29 cellular contexts compared by ENCODE assay signal in genomic region chr14:20347747-20348146, GRCh38.
"Had no signal": no experiment of that assay in that cellular context is flagged by ENCODE, and none has a peak within 500 bp of the region (broad histone marks: within the 10 kb centered on the region; RNA-seq: fewer than 3 reads in every experiment).

No MANE protein-coding gene starts in this region.

- H3K4me3 Mint-ChIP-seq: activated B cell treated with CpG ODN at 0.5 μM for 24 hours; activated CD4-positive, alpha-beta memory T cell treated with anti-CD3 and anti-CD28 coated beads for 36 hours; activated CD4-positive, alpha-beta T cell treated with anti-CD3 and anti-CD28 coated beads, Interleukin-2, amount 10 ng/mL, durations not matched to agents 24 days and 14 days; activated CD8-positive, alpha-beta T cell treated with anti-CD3 and anti-CD28 coated beads for 36 hours; activated naive CD8-positive, alpha-beta T cell treated with anti-CD3 and anti-CD28 coated beads for 36 hours; activated T-cell treated with anti-CD3 and anti-CD28 coated beads, Interleukin-2, amount 50 U/mL, for 4 hours; activated T-cell treated with anti-CD3 and anti-CD28 coated beads, Interleukin-2, amount 50 U/mL, for 72 hours; activated T-helper 1 cell treated with anti-CD3 and anti-CD28 coated beads, Interleukin-12 subunit alpha, Interleukin-12 subunit beta, Interleukin-2, Interleukin-4 antibody, amounts not matched to agents 30 ng/mL and 10 ng/mL and 1 ng/mL, durations not matched to agents 14 hours and 24 hours and 36 hours; activated T-helper 17 cell treated with anti-CD3 and anti-CD28 coated beads, Interleukin-2, amount 50 U/mL, for 72 hours; T-cell; T-helper 2 cell treated with Interferon-gamma antibody and Interleukin-4, amounts not matched to agents 5 μg/mL and 100 μg/mL, for 36 hours had no signal

- H3K27ac Mint-ChIP-seq: activated B cell treated with CpG ODN at 0.5 μM for 24 hours; activated CD4-positive, alpha-beta memory T cell treated with anti-CD3 and anti-CD28 coated beads for 36 hours; activated CD4-positive, alpha-beta T cell treated with anti-CD3 and anti-CD28 coated beads, Interleukin-2, amount 10 ng/mL, durations not matched to agents 24 days and 14 days; activated CD8-positive, alpha-beta T cell treated with anti-CD3 and anti-CD28 coated beads for 36 hours; activated naive CD4-positive, alpha-beta T cell treated with anti-CD3 and anti-CD28 coated beads, Interleukin-2, amount 50 U/mL, for 72 hours; activated naive CD8-positive, alpha-beta T cell treated with anti-CD3 and anti-CD28 coated beads for 36 hours; activated T-cell treated with anti-CD3 and anti-CD28 coated beads, Interleukin-2, amount 50 U/mL, for 72 hours; activated T-helper 1 cell treated with anti-CD3 and anti-CD28 coated beads, Interleukin-12 subunit alpha, Interleukin-12 subunit beta, Interleukin-2, Interleukin-4 antibody, amounts not matched to agents 30 ng/mL and 10 ng/mL and 1 ng/mL, durations not matched to agents 14 hours and 24 hours and 36 hours; activated T-helper 17 cell treated with anti-CD3 and anti-CD28 coated beads, Interleukin-2, amount 50 U/mL, for 72 hours; T-cell; T-helper 2 cell treated with Interferon-gamma antibody and Interleukin-4, amounts not matched to agents 5 μg/mL and 100 μg/mL, for 36 hours had no signal

- H3K27me3 Mint-ChIP-seq: activated B cell treated with CpG ODN at 0.5 μM for 24 hours; activated CD4-positive, alpha-beta T cell treated with anti-CD3 and anti-CD28 coated beads, Interleukin-2, amount 10 ng/mL, durations not matched to agents 24 days and 14 days; activated CD8-positive, alpha-beta T cell treated with anti-CD3 and anti-CD28 coated beads for 36 hours; activated T-helper 17 cell treated with anti-CD3 and anti-CD28 coated beads, Interleukin-2, amount 50 U/mL, for 72 hours; T-cell had no signal

- DNase-seq: activated B cell treated with CpG ODN at 0.5 μM for 24 hours; activated CD4-positive, alpha-beta memory T cell treated with anti-CD3 and anti-CD28 coated beads for 36 hours; activated CD4-positive, alpha-beta T cell treated with anti-CD3 and anti-CD28 coated beads for 4 hours; activated CD4-positive, alpha-beta T cell treated with anti-CD3 and anti-CD28 coated beads, Interleukin-2, amount 10 ng/mL, durations not matched to agents 24 days and 14 days; activated CD4-positive, alpha-beta T cell treated with anti-CD3 and anti-CD28 coated beads, Interleukin-2, amount 50 U/mL, for 1 hour; activated CD4-positive, alpha-beta T cell treated with anti-CD3 and anti-CD28 coated beads, Interleukin-2, amount 50 U/mL, for 4 hours; activated CD4-positive, CD25-positive, alpha-beta regulatory T cell treated with anti-CD3 and anti-CD28 coated beads, Interleukin-2, amount 50 U/mL, for 72 hours; activated CD8-positive, alpha-beta T cell treated with anti-CD3 and anti-CD28 coated beads for 36 hours; activated effector memory CD4-positive, alpha-beta T cell treated with anti-CD3 and anti-CD28 coated beads, Interleukin-2, amount 50 U/mL, for 16 hours; activated gamma-delta T cell treated with Interleukin-2 at 50 U/mL for 16 hours; activated naive CD4-positive, alpha-beta T cell; activated naive CD4-positive, alpha-beta T cell treated with anti-CD3 and anti-CD28 coated beads, Interleukin-2, amount 50 U/mL, for 16 hours; activated naive CD8-positive, alpha-beta T cell treated with anti-CD3 and anti-CD28 coated beads for 36 hours; activated T-cell treated with anti-CD3 and anti-CD28 coated beads for 4 hours; activated T-cell treated with anti-CD3 and anti-CD28 coated beads, Interleukin-2, amount 50 U/mL, for 1 hour; activated T-cell treated with anti-CD3 and anti-CD28 coated beads, Interleukin-2, amount 50 U/mL, for 4 hours; activated T-cell treated with anti-CD3 and anti-CD28 coated beads, Interleukin-2, amount 50 U/mL, for 72 hours; amniotic stem cell; aorta; body of pancreas; brain microvascular endothelial cell; central memory CD4-positive, alpha-beta T cell; T-cell; T-helper 9 cell had no signal

- H3K9me3 Mint-ChIP-seq: activated B cell treated with CpG ODN at 0.5 μM for 24 hours; activated CD4-positive, alpha-beta T cell treated with anti-CD3 and anti-CD28 coated beads, Interleukin-2, amount 10 ng/mL, durations not matched to agents 24 days and 14 days; activated CD8-positive, alpha-beta T cell treated with anti-CD3 and anti-CD28 coated beads for 36 hours; activated naive CD4-positive, alpha-beta T cell treated with anti-CD3 and anti-CD28 coated beads, Interleukin-2, amount 50 U/mL, for 72 hours; activated naive CD8-positive, alpha-beta T cell treated with anti-CD3 and anti-CD28 coated beads for 36 hours; activated T-cell treated with anti-CD3 and anti-CD28 coated beads, Interleukin-2, amount 50 U/mL, for 4 hours; activated T-cell treated with anti-CD3 and anti-CD28 coated beads, Interleukin-2, amount 50 U/mL, for 72 hours; activated T-helper 1 cell treated with anti-CD3 and anti-CD28 coated beads, Interleukin-12 subunit alpha, Interleukin-12 subunit beta, Interleukin-2, Interleukin-4 antibody, amounts not matched to agents 30 ng/mL and 10 ng/mL and 1 ng/mL, durations not matched to agents 14 hours and 24 hours and 36 hours; activated T-helper 17 cell treated with anti-CD3 and anti-CD28 coated beads, Interleukin-2, amount 50 U/mL, for 72 hours; T-cell; T-helper 2 cell treated with Interferon-gamma antibody and Interleukin-4, amounts not matched to agents 5 μg/mL and 100 μg/mL, for 36 hours had no signal

- H3K9me3 ChIP-seq: body of pancreas, breast epithelium had no signal

- ATAC-seq: activated CD8-positive, alpha-beta T cell treated with anti-CD3 and anti-CD28 coated beads for 36 hours; activated naive CD4-positive, alpha-beta T cell treated with anti-CD3 and anti-CD28 coated beads, Interleukin-2, amount 50 U/mL, for 72 hours; activated T-cell treated with anti-CD3 and anti-CD28 coated beads, Interleukin-2, amount 50 U/mL, for 4 hours; activated T-cell treated with anti-CD3 and anti-CD28 coated beads, Interleukin-2, amount 50 U/mL, for 72 hours; activated T-helper 17 cell treated with anti-CD3 and anti-CD28 coated beads, Interleukin-2, amount 50 U/mL, for 72 hours; body of pancreas; T-cell had no signal
